ENCODE assay signal across 8 cellular contexts in the genomic region with DNA sequence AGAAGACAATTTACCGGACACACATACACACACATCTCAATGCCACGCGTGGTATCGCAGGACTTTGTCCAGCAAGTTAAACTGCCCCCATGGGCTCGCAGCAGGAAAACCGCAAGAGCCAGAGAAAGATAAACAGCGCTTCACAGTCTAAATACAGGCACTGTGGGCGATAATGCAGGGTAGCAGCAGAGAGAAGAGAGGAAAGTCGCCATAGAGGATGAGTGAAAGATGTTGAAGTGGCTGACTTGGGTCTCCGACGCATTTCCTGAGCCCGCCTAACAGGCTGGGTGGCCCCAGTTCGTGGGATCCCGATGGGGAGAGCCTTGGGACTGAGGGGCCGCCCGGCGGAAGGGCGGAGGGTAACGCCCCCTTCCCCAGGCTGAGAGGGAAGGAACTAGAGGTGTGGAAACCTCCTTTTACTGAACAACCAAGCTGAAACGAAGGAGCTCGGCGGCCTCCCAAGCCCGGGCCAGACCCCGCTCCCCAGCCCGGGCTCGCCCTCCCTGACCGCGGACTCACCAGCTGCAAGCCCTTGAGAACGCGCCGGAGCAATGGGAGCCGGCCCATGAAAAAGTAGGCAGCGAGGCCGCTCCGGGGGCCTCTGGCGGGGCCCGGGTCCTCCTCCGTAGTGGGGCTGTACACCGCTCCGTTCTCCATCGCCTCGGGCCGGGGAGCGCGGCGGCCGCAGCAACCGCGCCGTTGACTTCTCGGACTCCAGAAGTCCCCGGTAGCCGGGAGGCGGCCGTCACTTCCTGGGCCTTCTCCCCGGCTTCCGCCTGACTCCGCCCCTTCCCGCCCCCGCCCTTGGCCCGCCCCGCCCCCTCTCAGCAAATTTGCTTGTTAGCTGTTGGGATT. TPM values are rescaled to one million over a fixed set of nuclear protein-coding genes. Genes with fewer than 3 reads are reported as not detected.
DNase-seq lines count a peak whose midpoint lies in the region; ATAC-seq and TF ChIP-seq lines count a peak whose summit lies in the region.

Gene CMTM6 (minus strand): TSS at position 764 of the 855 bp plus-strand sequence. CDS start 107 bp downstream, at position 657.

- TF ChIP-seq CTCF in KMS-11 (conservative IDR thresholded peaks at IDR 0.05; ENCODE audit: low read depth, low read length) = no peak

- H3K4me2 ChIP-seq in KMS-11 = peak within 1 kb of the TSS; percentile 82

- DNase-seq in ELR (ENCODE audit: low read depth) = peak; percentile 82
- DNase-seq in activated naive CD4-positive, alpha-beta T cell treated with anti-CD3 and anti-CD28 coated beads, Interleukin-2, amount 50 U/mL, for 16 hours = peak; percentile 73
- peak; percentile 85 for DNase-seq in globus pallidus (ENCODE audit: low spot score)
- DNase-seq in occipital lobe (lab: John Stamatoyannopoulos, UW) = peak; percentile 80
- DNase-seq in superior temporal gyrus (ENCODE audit: extremely low spot score) = peak; percentile 63

- peak within 1 kb of the TSS; percentile 73 for H2AFZ ChIP-seq in KMS-11 (ENCODE audit: low read depth)

- H3K27me3 ChIP-seq in KMS-11 (ENCODE audit: insufficient read depth, low read depth) = no peaks in the 10 kb centered on the region

- H3K4me1 ChIP-seq in KMS-11 (ENCODE audit: low read depth, poor library complexity, severe bottlenecking) = peaks cover 18% of the 10 kb centered on the region

- ATAC-seq in GM21737 (IDR thresholded peaks at IDR 0.05; ENCODE audit: unreplicated experiment) (peak; percentile 72), SK-N-SH treated with all-trans-retinoic acid at 6 μM for 48 hours (peak; percentile 93)

- peaks cover 24% of the 10 kb centered on the region; the same call in 1 of the 2 replicates for H3K79me2 ChIP-seq in KMS-11 (ENCODE audit: insufficient read depth, low read depth)

- peak within 1 kb of the TSS; percentile 58; the same call in 1 of the 2 replicates for H3K9ac ChIP-seq in KMS-11

- peak within 1 kb of the TSS; percentile 58 for H3K27ac ChIP-seq in KMS-11

- H3K36me3 ChIP-seq in KMS-11 (ENCODE audit: insufficient read depth) = no peaks in the 10 kb centered on the region

- H3K4me3 ChIP-seq in KMS-11 (IDR thresholded peaks at IDR 0.05; ENCODE audit: insufficient read depth, low read depth, low read length) = peak within 1 kb of the TSS; percentile 84

- no peaks in the 10 kb centered on the region for H4K20me1 ChIP-seq in KMS-11 (ENCODE audit: insufficient read depth)

TF ChIP-seq in SK-N-SH treated with all-trans-retinoic acid at 6 μM for 48 hours, 23 proteins besides CTCF, POLR2A, EP300 and RAD21:
- no peak for TF ChIP-seq ZC3H10 (CRISPR knock-in tag; IDR thresholded peaks at IDR 0.05)
- TF ChIP-seq GLIS3 (CRISPR knock-in tag; IDR thresholded peaks at IDR 0.05) = no peak
- TF ChIP-seq TSHZ2 (CRISPR knock-in tag; IDR thresholded peaks at IDR 0.05) = no peak
- no peak for TF ChIP-seq ZNF8 (CRISPR knock-in tag; IDR thresholded peaks at IDR 0.05)
- TF ChIP-seq ZNF565 (CRISPR knock-in tag; conservative IDR thresholded peaks at IDR 0.05; ENCODE audit: low read depth) = no peak
- TF ChIP-seq, protein P1, sequence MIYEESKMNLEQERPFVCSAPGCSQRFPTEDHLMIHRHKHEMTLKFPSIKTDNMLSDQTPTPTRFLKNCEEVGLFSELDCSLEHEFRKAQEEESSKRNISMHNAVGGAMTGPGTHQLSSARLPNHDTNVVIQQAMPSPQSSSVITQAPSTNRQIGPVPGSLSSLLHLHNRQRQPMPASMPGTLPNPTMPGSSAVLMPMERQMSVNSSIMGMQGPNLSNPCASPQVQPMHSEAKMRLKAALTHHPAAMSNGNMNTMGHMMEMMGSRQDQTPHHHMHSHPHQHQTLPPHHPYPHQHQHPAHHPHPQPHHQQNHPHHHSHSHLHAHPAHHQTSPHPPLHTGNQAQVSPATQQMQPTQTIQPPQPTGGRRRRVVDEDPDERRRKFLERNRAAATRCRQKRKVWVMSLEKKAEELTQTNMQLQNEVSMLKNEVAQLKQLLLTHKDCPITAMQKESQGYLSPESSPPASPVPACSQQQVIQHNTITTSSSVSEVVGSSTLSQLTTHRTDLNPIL (CRISPR knock-in tag; IDR thresholded peaks at IDR 0.05; ENCODE audit: low read depth) = no peak
- TF ChIP-seq PPARA (CRISPR knock-in tag; IDR thresholded peaks at IDR 0.05; ENCODE audit: borderline replicate concordance) = no peak
- no peak for TF ChIP-seq ESRRG (CRISPR knock-in tag; IDR thresholded peaks at IDR 0.05)
- TF ChIP-seq RARB (CRISPR knock-in tag; IDR thresholded peaks at IDR 0.05) = no peak
- no peak for TF ChIP-seq ARNTL (CRISPR knock-in tag; IDR thresholded peaks at IDR 0.05; ENCODE audit: borderline replicate concordance, low read depth)
- no peak for TF ChIP-seq TOX (CRISPR knock-in tag; IDR thresholded peaks at IDR 0.05; ENCODE audit: borderline replicate concordance)
- no peak for TF ChIP-seq OSR1 (CRISPR knock-in tag; IDR thresholded peaks at IDR 0.05)
- no peak for TF ChIP-seq TCF4 (CRISPR knock-in tag; IDR thresholded peaks at IDR 0.05; ENCODE audit: borderline replicate concordance)

RNA-seq across cellular contexts. Expression of gene CMTM6, which starts in this region (rescaled TPM):
- total RNA-seq in occipital lobe = 40.6 TPM

Comparison
In these comparisons a context has a peak if more than half of its experiments do, and no peak if none do; other contexts are left out.
1. Peak in every context shown above with its lines: DNase-seq, ATAC-seq, H3K4me3 ChIP-seq and H3K27ac ChIP-seq.